Comparison of ENCODE assay signal across 8 cellular contexts in genomic region chr12:52119398-52120254, GRCh38. TPM values are rescaled to one million over a fixed set of nuclear protein-coding genes. Genes with fewer than 3 reads are reported as not detected.
DNase-seq lines count a peak whose midpoint lies in the region; ATAC-seq, FAIRE-seq and TF ChIP-seq lines count a peak whose summit lies in the region.

No MANE protein-coding gene starts in this region.

- peak; percentile 40 for DNase-seq in NCI-H1436 (lab: John Stamatoyannopoulos, UW)
- DNase-seq in NCI-H1436 treated with DMSO at 0.1 percent for 48 hours (lab: John Stamatoyannopoulos, UW), result no peak
- DNase-seq in endothelial cell (ENCODE audit: low spot score), result peak; percentile 52
- DNase-seq in pancreas, result peak; percentile 44 to 86 (median 67)
- no peak for DNase-seq in cerebellum (ENCODE audit: low spot score)

- H3K27ac Mint-ChIP-seq in endothelial cell (ENCODE audit: unreplicated experiment), result no peak overlapping the region

- H3K4me1 ChIP-seq in pancreas, result peaks cover 6 to 14% (median 13%) of the 10 kb centered on the region in 3 donors

- ATAC-seq in pancreas, result peak; percentile 80 to 91 (median 84)
- ATAC-seq in GM21381 (IDR thresholded peaks at IDR 0.05; ENCODE audit: unreplicated experiment), result no peak

- WGBS in pancreas, 2 donors, result 17 to 19% methylated on average over 23 of the region's 23 CpGs

- H3K4me1 Mint-ChIP-seq in endothelial cell (ENCODE audit: unreplicated experiment), result peaks cover 21% of the 10 kb centered on the region

- TF ChIP-seq CTCF in LNCAP (IDR thresholded peaks at IDR 0.05), result peak; percentile 57
- peak; percentile 68 for TF ChIP-seq CTCF in VCaP (conservative IDR thresholded peaks at IDR 0.05)
- peak; percentile 83 for TF ChIP-seq CTCF in endothelial cell (IDR thresholded peaks at IDR 0.05; ENCODE audit: unreplicated experiment)
- TF ChIP-seq CTCF in pancreas (IDR thresholded peaks at IDR 0.05), result peak; percentile 63 to 76 (median 69)

- H3K4me3 Mint-ChIP-seq in endothelial cell (ENCODE audit: unreplicated experiment), result no peak overlapping the region

- H3K27ac ChIP-seq in VCaP, result peak overlapping the region; percentile 100
- peak overlapping the region in 2 of 4 donors; percentile 1 to 23 for H3K27ac ChIP-seq in pancreas

- FAIRE-seq in pancreas (lab: Jason Lieb, UNC), result no peak

- no peaks in the 10 kb centered on the region for H3K9me3 Mint-ChIP-seq in endothelial cell (ENCODE audit: unreplicated experiment)

- H3K36me3 ChIP-seq in pancreas, result no peaks in the 10 kb centered on the region

- intact Hi-C loops in pancreas (cut with DNase I), result loop anchor here in 1 of 3 donors (5.0 kb wide), 1 partner anchor 92 kb away; no protein-coding TSS in a partner anchor

- no peak overlapping the region for H3K4me3 ChIP-seq in pancreas

- peaks cover 4% of the 10 kb centered on the region for H3K27me3 Mint-ChIP-seq in endothelial cell (ENCODE audit: unreplicated experiment)

- no peaks in the 10 kb centered on the region for H3K36me3 Mint-ChIP-seq in endothelial cell (ENCODE audit: low read depth, unreplicated experiment)

- no peaks in the 10 kb centered on the region for H3K27me3 ChIP-seq in pancreas

- H3K9me3 ChIP-seq in pancreas, result no peaks in the 10 kb centered on the region

RNA-seq across cellular contexts. Expression of gene SMIM41, which starts 40.1 kb away (rescaled TPM):
- total RNA-seq in endothelial cell (ENCODE audit: unreplicated experiment), result not detected
- total RNA-seq in pancreas, result under 1 TPM in 2 of 6 donors, not detected in 4; 0.09 to 0.20 TPM
- polyA plus RNA-seq in pancreas, result under 1 TPM in 1 of 2 donors, not detected in 1; 0.19 TPM
- 0.18 TPM for total RNA-seq in cerebellum

RNA-seq across cellular contexts. Expression of gene ATG101, which starts 49.8 kb away (rescaled TPM):
- total RNA-seq in endothelial cell (ENCODE audit: unreplicated experiment) (30.6 TPM), pancreas (10 to 100 TPM; 13.6 to 20.4 (median 18.7) TPM), cerebellum (12.8 TPM)
- 10 to 100 TPM; 23.0 to 31.7 TPM for polyA plus RNA-seq in pancreas

Comparison
In these comparisons a context has a peak if more than half of its experiments do, and no peak if none do; other contexts are left out.
1. DNase-seq: peak in NCI-H1436 (single experiment), endothelial cell (single experiment) and pancreas (6 of 6); none in NCI-H1436 treated with DMSO at 0.1 percent for 48 hours (single experiment) and cerebellum (single experiment).
2. Peak in every context shown above with its lines, with median percentiles within 50 percentile points of each other: CTCF ChIP-seq.